In genomic region chr2:73069855-73070650, GRCh38 we compare ENCODE assay signal across 1 cellular context.
TF ChIP-seq lines count a peak whose summit lies in the region.

No MANE protein-coding gene starts in this region.

TF ChIP-seq in K562, 482 proteins besides CTCF, POLR2A, EP300 and RAD21:
- TF ChIP-seq XRCC5 (IDR thresholded peaks at IDR 0.05; ENCODE audit: low read depth, low read length) (0 out of 2 replicates have a peak, but pooled peaks have one; percentile 38), SP2 (IDR thresholded peaks at IDR 0.05; ENCODE audit: extremely low read depth, low read depth, low read length, poor library complexity, severe bottlenecking) (no peak), KDM5B (IDR thresholded peaks at IDR 0.05; ENCODE audit: insufficient replicate concordance, low read depth, low read length) (peak; percentile 35), ZNF140 (CRISPR knock-in tag; IDR thresholded peaks at IDR 0.05) (no peak), BRD4 (IDR thresholded peaks at IDR 0.05) (peak; percentile 39; the same call in 1 of the 2 replicates), GABPB2 (CRISPR knock-in tag; conservative IDR thresholded peaks at IDR 0.05) (no peak), MLLT1 (IDR thresholded peaks at IDR 0.05) (peak in 1 of 2 experiments; percentile 34; a peak in 1 of 4 replicates), KDM1A (IDR thresholded peaks at IDR 0.05) (peak in 1 of 2 experiments; percentile 29; a peak in 1 of 4 replicates), HDGF (IDR thresholded peaks at IDR 0.05) (0 out of 2 replicates have a peak, but pooled peaks have one; percentile 18), ZBTB34 (CRISPR knock-in tag; IDR thresholded peaks at IDR 0.05) (no peak), ZNF764 (CRISPR knock-in tag; IDR thresholded peaks at IDR 0.05; ENCODE audit: low read depth) (no peak), JUND (IDR thresholded peaks at IDR 0.05; ENCODE audit: borderline replicate concordance, low read depth, low read length) (0 out of 2 replicates have a peak, but pooled peaks have one; percentile 0), JUND (tag; IDR thresholded peaks at IDR 0.05; ENCODE audit: borderline replicate concordance, low read depth, low read length) (no peak), GATA2 (CRISPR knock-in tag; IDR thresholded peaks at IDR 0.05) (0 out of 2 replicates have a peak, but pooled peaks have one; percentile 16), CHD1 (IDR thresholded peaks at IDR 0.05; ENCODE audit: low read length) (peak; percentile 57), MEF2A (IDR thresholded peaks at IDR 0.05; ENCODE audit: control insufficient read depth, low read depth, low read length) (no peak), ZNF121 (CRISPR knock-in tag; conservative IDR thresholded peaks at IDR 0.05) (0 out of 2 replicates have a peak, but pooled peaks have one; percentile 12), SMARCC2 (IDR thresholded peaks at IDR 0.05; ENCODE audit: low read depth) (no peak), SMARCA5 (IDR thresholded peaks at IDR 0.05) (no peak), AFF1 (IDR thresholded peaks at IDR 0.05; ENCODE audit: low read depth in 1 of 2, partially characterized antibody in 2 of 2) (peak in 1 of 2 experiments; percentile 16), TCF7 (IDR thresholded peaks at IDR 0.05; ENCODE audit: borderline replicate concordance) (no peak)
